Comparison of ENCODE assay signal across 19 cellular contexts in genomic region chr19:46161642-46162257, GRCh38. TPM values are rescaled to one million over a fixed set of nuclear protein-coding genes. Genes with fewer than 3 reads are reported as not detected.
"Had no signal": no experiment of that assay in that cellular context is flagged by ENCODE, and none has a peak within 500 bp of the region (broad histone marks: within the 10 kb centered on the region; RNA-seq: fewer than 3 reads in every experiment).

No MANE protein-coding gene starts in this region.

RNA-seq across cellular contexts. Expression of gene IGFL2, which starts 13.7 kb away (rescaled TPM):
- total RNA-seq: activated naive CD4-positive, alpha-beta T cell treated with anti-CD3 and anti-CD28 coated beads for 36 hours; activated naive CD8-positive, alpha-beta T cell treated with anti-CD3 and anti-CD28 coated beads for 36 hours; activated naive CD8-positive, alpha-beta T cell treated with anti-CD3 and anti-CD28 coated beads, Interleukin-2, amount 10 ng/mL, durations not matched to agents 7 days and 5 days; activated T-cell treated with anti-CD3 and anti-CD28 coated beads, Interleukin-2, amount 50 U/mL, for 4 hours; activated T-cell treated with anti-CD3 and anti-CD28 coated beads, Interleukin-2, amount 50 U/mL, for 72 hours; activated T-helper 17 cell treated with anti-CD3 and anti-CD28 coated beads, Interleukin-2, amount 50 U/mL, for 72 hours; adrenal gland; ascending aorta; body of pancreas; breast epithelium; bronchial epithelial cell; cardiac muscle cell; cardiac septum had no signal
- polyA plus RNA-seq: adrenal gland, aorta had no signal

RNA-seq across cellular contexts. Expression of gene IGFL3, which starts 37.3 kb away (rescaled TPM):
- total RNA-seq: activated naive CD4-positive, alpha-beta T cell treated with anti-CD3 and anti-CD28 coated beads for 36 hours; activated naive CD4-positive, alpha-beta T cell treated with anti-CD3 and anti-CD28 coated beads, Interleukin-2, amount 50 U/mL, for 72 hours; activated naive CD8-positive, alpha-beta T cell treated with anti-CD3 and anti-CD28 coated beads for 36 hours; activated naive CD8-positive, alpha-beta T cell treated with anti-CD3 and anti-CD28 coated beads, Interleukin-2, amount 10 ng/mL, durations not matched to agents 7 days and 5 days; activated T-cell treated with anti-CD3 and anti-CD28 coated beads, Interleukin-2, amount 50 U/mL, for 4 hours; activated T-cell treated with anti-CD3 and anti-CD28 coated beads, Interleukin-2, amount 50 U/mL, for 72 hours; activated T-helper 1 cell treated with anti-CD3 and anti-CD28 coated beads, Interleukin-12 subunit alpha, Interleukin-12 subunit beta, Interleukin-2, Interleukin-4 antibody, amounts not matched to agents 30 ng/mL and 10 ng/mL and 1 ng/mL, durations not matched to agents 14 hours and 24 hours and 36 hours; activated T-helper 17 cell treated with anti-CD3 and anti-CD28 coated beads, Interleukin-2, amount 50 U/mL, for 72 hours; activated T-helper 2 cell treated with anti-CD3 and anti-CD28 coated beads, Interferon-gamma antibody, Interleukin-2, Interleukin-4, amounts not matched to agents 10 μg/mL and 5 μg/mL and 100 μg/mL, durations not matched to agents 14 hours and 24 hours and 36 hours; adrenal gland; aorta; ascending aorta; body of pancreas; breast epithelium; bronchial epithelial cell; cardiac muscle cell; cardiac septum; cerebellum had no signal
- polyA plus RNA-seq: adipose tissue, adrenal gland, aorta, cardiac muscle cell had no signal
